Comparison of ENCODE assay signal across 16 cellular contexts in the genomic region with DNA sequence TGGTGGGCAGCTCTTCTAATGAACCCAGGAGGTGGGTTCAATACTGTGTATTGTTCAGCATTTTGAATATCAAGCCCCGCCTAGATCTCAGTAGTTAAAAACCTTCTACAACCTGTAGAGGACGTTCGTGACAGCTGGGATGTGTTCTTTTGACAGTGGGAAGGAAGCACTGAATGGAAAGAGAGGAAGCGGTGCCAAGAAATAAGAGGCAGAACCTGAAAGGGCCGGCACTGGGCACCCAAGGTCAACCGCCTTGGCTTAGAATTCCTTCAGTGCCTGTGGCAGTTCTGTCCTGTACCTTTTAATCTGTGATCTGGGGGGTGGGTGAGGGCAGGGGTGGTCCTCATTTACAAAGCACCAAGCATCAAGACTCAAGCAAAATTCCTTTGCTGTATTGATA.
A peak's percentile ranks its signal among the peaks of the same experiment; 100 is the strongest.
DNase-seq lines count a peak whose midpoint lies in the region; ATAC-seq and TF ChIP-seq lines count a peak whose summit lies in the region.
"Had no signal": no experiment of that assay in that cellular context is flagged by ENCODE, and none has a peak within 500 bp of the region (broad histone marks: within the 10 kb centered on the region; RNA-seq: fewer than 3 reads in every experiment).

No MANE protein-coding gene starts in this region.

- H3K9me3 Mint-ChIP-seq in T-helper 2 cell treated with Interferon-gamma antibody and Interleukin-4, amounts not matched to agents 5 μg/mL and 100 μg/mL, for 36 hours = no peaks in the 10 kb centered on the region
- H3K9me3 Mint-ChIP-seq in activated naive CD4-positive, alpha-beta T cell treated with anti-CD3 and anti-CD28 coated beads, Interleukin-2, amount 10 ng/mL, durations not matched to agents 7 days and 5 days = no peaks in the 10 kb centered on the region
- H3K9me3 Mint-ChIP-seq: CD8-positive, alpha-beta memory T cell had no signal

- H3K36me3 Mint-ChIP-seq in T-helper 2 cell treated with Interferon-gamma antibody and Interleukin-4, amounts not matched to agents 5 μg/mL and 100 μg/mL, for 36 hours (ENCODE audit: low read depth) = no peaks in the 10 kb centered on the region
- H3K36me3 Mint-ChIP-seq in activated naive CD4-positive, alpha-beta T cell treated with anti-CD3 and anti-CD28 coated beads, Interleukin-2, amount 10 ng/mL, durations not matched to agents 7 days and 5 days = peaks cover 2% of the 10 kb centered on the region

- no peak for TF ChIP-seq CTCF in testis (IDR thresholded peaks at IDR 0.05)

- CTCF ChIA-PET in activated naive CD4-positive, alpha-beta T cell treated with anti-CD3 and anti-CD28 coated beads, Interleukin-2, amount 10 ng/mL, durations not matched to agents 7 days and 5 days (lab: Charles Lee) = no interaction called here
- CTCF ChIA-PET in HEK293T (lab: Yijun Ruan, JAX) = no interaction called here

- H3K4me3 Mint-ChIP-seq in T-helper 2 cell treated with Interferon-gamma antibody and Interleukin-4, amounts not matched to agents 5 μg/mL and 100 μg/mL, for 36 hours = no peak overlapping the region
- no peak overlapping the region for H3K4me3 Mint-ChIP-seq in activated naive CD4-positive, alpha-beta T cell treated with anti-CD3 and anti-CD28 coated beads, Interleukin-2, amount 10 ng/mL, durations not matched to agents 7 days and 5 days
- H3K4me3 Mint-ChIP-seq: CD8-positive, alpha-beta memory T cell had no signal

- WGBS in right cardiac atrium = 61% methylated on average over 6 of the region's 6 CpGs
- WGBS in testis, 2 donors = 54 to 62% methylated on average over 6 of the region's 6 CpGs

- no peak for TF ChIP-seq POLR2A in testis (IDR thresholded peaks at IDR 0.05)

- no peak overlapping the region for H3K27ac Mint-ChIP-seq in T-helper 2 cell treated with Interferon-gamma antibody and Interleukin-4, amounts not matched to agents 5 μg/mL and 100 μg/mL, for 36 hours
- H3K27ac Mint-ChIP-seq in activated naive CD4-positive, alpha-beta T cell treated with anti-CD3 and anti-CD28 coated beads, Interleukin-2, amount 10 ng/mL, durations not matched to agents 7 days and 5 days = no peak overlapping the region

- DNase-seq in Right ventricle myocardium superior (peak; percentile 53), left cardiac atrium (no peak), dermis microvascular lymphatic vessel endothelial cell (ENCODE audit: low read depth in 2 of 2) (peak; percentile 11 to 28), right cardiac atrium (no peak), testis (peak; percentile 34), HEK293T (ENCODE audit: extremely low spot score) (no peak)
- no peak for DNase-seq in T-helper 2 cell treated with Interferon-gamma antibody and Interleukin-4, amounts not matched to agents 5 μg/mL and 100 μg/mL, for 36 hours (ENCODE audit: low spot score)
- no peak for DNase-seq in activated naive CD4-positive, alpha-beta T cell treated with anti-CD3 and anti-CD28 coated beads, Interleukin-2, amount 10 ng/mL, durations not matched to agents 7 days and 5 days
- DNase-seq: 8988T; AML-193; CD8-positive, alpha-beta memory T cell; DMS53; GF-D8 had no signal

- H3K4me1 Mint-ChIP-seq in T-helper 2 cell treated with Interferon-gamma antibody and Interleukin-4, amounts not matched to agents 5 μg/mL and 100 μg/mL, for 36 hours (ENCODE audit: low read depth) = peaks cover 6% of the 10 kb centered on the region
- peaks cover 19% of the 10 kb centered on the region for H3K4me1 Mint-ChIP-seq in activated naive CD4-positive, alpha-beta T cell treated with anti-CD3 and anti-CD28 coated beads, Interleukin-2, amount 10 ng/mL, durations not matched to agents 7 days and 5 days

- POLR2A ChIA-PET in HEK293T (lab: Yijun Ruan, JAX) = no interaction called here

- no peaks in the 10 kb centered on the region for H3K9me3 ChIP-seq in right cardiac atrium (ENCODE audit: control insufficient read depth, low read length)
- no peaks in the 10 kb centered on the region for H3K9me3 ChIP-seq in testis
- H3K9me3 ChIP-seq: BLaER1 had no signal

- ATAC-seq in Right ventricle myocardium superior (ENCODE audit: poor library complexity) (peak; percentile 95), left cardiac atrium (no peak), right cardiac atrium (peak; percentile 45 to 53)
- ATAC-seq: HCT116, HepG2 had no signal

- intact Hi-C loops in Right ventricle myocardium superior (cut with DNase I) (no loop called here), left cardiac atrium (cut with DNase I) (no loop called here), right cardiac atrium (cut with DNase I) (no loop called here), testis (cut with DNase I; ENCODE audit: low total_unique reads) (no loop called here)

- peaks cover 2% of the 10 kb centered on the region for H3K4me1 ChIP-seq in right cardiac atrium (ENCODE audit: control insufficient read depth, insufficient read depth, low read length)
- peaks cover 3% of the 10 kb centered on the region for H3K4me1 ChIP-seq in testis

- H3K4me3 ChIP-seq in right cardiac atrium (ENCODE audit: low read length) = no peak overlapping the region
- H3K4me3 ChIP-seq in testis = no peak overlapping the region
- H3K4me3 ChIP-seq: BLaER1 had no signal

- H3K36me3 ChIP-seq in testis (ENCODE audit: low read depth, missing control alignments) = no peaks in the 10 kb centered on the region

- H3K27me3 ChIP-seq in right cardiac atrium (ENCODE audit: control insufficient read depth, insufficient read depth) (no peaks in the 10 kb centered on the region), testis (no peaks in the 10 kb centered on the region)
- H3K27me3 ChIP-seq: BLaER1 had no signal

- H3K27ac ChIP-seq in right cardiac atrium (ENCODE audit: low read length) (no peak overlapping the region), testis (no peak overlapping the region)
- H3K27ac ChIP-seq: BLaER1 had no signal

- no peaks in the 10 kb centered on the region for H3K27me3 Mint-ChIP-seq in T-helper 2 cell treated with Interferon-gamma antibody and Interleukin-4, amounts not matched to agents 5 μg/mL and 100 μg/mL, for 36 hours (ENCODE audit: low read depth)
- no peaks in the 10 kb centered on the region for H3K27me3 Mint-ChIP-seq in activated naive CD4-positive, alpha-beta T cell treated with anti-CD3 and anti-CD28 coated beads, Interleukin-2, amount 10 ng/mL, durations not matched to agents 7 days and 5 days

TF ChIP-seq in HEK293T, 16 proteins besides CTCF, POLR2A, EP300 and RAD21:
- TF ChIP-seq CTBP1 (IDR thresholded peaks at IDR 0.05; ENCODE audit: borderline replicate concordance) = no peak
- no peak for TF ChIP-seq FOXM1 (IDR thresholded peaks at IDR 0.05; ENCODE audit: borderline replicate concordance)
- no peak for TF ChIP-seq L3MBTL2 (conservative IDR thresholded peaks at IDR 0.05)
- TF ChIP-seq LEF1 (IDR thresholded peaks at IDR 0.05; ENCODE audit: borderline replicate concordance) = no peak
TF ChIP-seq in HEK293T: peak in this region for 0.

Comparison
In these comparisons a context has a peak if more than half of its experiments do, and no peak if none do; other contexts are left out.
1. ATAC-seq: peak in Right ventricle myocardium superior (single experiment) and right cardiac atrium (2 of 2); none in left cardiac atrium (0 of 2).
2. DNase-seq: peak in Right ventricle myocardium superior (single experiment), dermis microvascular lymphatic vessel endothelial cell (2 of 2) and testis (single experiment); none in left cardiac atrium (single experiment), right cardiac atrium (0 of 3), T-helper 2 cell treated with Interferon-gamma antibody and Interleukin-4, amounts not matched to agents 5 μg/mL and 100 μg/mL, for 36 hours (single experiment), activated naive CD4-positive, alpha-beta T cell treated with anti-CD3 and anti-CD28 coated beads, Interleukin-2, amount 10 ng/mL, durations not matched to agents 7 days and 5 days (single experiment) and HEK293T (single experiment).